Comparison of ENCODE assay signal across 1 cellular context in the genomic region with DNA sequence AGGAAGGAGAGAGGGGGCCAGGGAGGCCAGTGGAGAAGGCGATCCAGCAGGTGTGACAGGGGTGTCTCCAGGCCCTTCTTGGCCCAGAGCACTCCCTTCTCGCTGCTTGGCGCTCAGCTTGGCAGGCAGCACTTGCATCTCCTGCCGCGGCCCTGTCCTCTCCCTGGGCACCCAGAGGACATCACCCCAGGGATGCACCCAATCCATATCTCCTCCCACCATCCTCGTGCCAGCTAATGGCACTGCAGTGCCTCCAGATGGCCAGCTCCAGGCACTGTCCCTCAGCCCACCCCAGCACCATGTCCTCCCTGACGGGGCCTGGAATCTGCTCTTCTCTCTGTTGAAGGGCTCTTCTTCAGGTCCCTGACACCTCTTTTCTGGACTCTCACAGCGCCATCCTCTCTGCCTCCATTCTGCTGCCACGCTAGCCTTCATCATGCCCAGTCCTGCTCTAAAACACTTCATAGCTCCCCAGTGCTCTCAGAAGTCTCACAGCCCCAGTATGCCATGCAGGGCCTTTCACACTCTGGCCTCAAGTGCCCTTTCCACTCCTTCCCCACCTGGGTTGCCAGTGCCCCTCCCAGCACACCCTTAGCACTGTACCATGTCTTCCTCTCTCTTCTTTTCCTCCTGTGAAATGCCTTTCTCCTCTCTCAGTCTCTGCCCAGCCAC.
TF ChIP-seq lines count a peak whose summit lies in the region.

No MANE protein-coding gene starts in this region.

TF ChIP-seq in WTC11, 78 proteins besides CTCF, POLR2A, EP300 and RAD21 (continued from another document):
- TF ChIP-seq, protein P1, sequence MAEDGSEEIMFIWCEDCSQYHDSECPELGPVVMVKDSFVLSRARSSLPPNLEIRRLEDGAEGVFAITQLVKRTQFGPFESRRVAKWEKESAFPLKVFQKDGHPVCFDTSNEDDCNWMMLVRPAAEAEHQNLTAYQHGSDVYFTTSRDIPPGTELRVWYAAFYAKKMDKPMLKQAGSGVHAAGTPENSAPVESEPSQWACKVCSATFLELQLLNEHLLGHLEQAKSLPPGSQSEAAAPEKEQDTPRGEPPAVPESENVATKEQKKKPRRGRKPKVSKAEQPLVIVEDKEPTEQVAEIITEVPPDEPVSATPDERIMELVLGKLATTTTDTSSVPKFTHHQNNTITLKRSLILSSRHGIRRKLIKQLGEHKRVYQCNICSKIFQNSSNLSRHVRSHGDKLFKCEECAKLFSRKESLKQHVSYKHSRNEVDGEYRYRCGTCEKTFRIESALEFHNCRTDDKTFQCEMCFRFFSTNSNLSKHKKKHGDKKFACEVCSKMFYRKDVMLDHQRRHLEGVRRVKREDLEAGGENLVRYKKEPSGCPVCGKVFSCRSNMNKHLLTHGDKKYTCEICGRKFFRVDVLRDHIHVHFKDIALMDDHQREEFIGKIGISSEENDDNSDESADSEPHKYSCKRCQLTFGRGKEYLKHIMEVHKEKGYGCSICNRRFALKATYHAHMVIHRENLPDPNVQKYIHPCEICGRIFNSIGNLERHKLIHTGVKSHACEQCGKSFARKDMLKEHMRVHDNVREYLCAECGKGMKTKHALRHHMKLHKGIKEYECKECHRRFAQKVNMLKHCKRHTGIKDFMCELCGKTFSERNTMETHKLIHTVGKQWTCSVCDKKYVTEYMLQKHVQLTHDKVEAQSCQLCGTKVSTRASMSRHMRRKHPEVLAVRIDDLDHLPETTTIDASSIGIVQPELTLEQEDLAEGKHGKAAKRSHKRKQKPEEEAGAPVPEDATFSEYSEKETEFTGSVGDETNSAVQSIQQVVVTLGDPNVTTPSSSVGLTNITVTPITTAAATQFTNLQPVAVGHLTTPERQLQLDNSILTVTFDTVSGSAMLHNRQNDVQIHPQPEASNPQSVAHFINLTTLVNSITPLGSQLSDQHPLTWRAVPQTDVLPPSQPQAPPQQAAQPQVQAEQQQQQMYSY (CRISPR knock-in tag; IDR thresholded peaks at IDR 0.05) = no peak
- TF ChIP-seq ZNF138 (CRISPR knock-in tag; conservative IDR thresholded peaks at IDR 0.05) = no peak
- TF ChIP-seq, protein P2, sequence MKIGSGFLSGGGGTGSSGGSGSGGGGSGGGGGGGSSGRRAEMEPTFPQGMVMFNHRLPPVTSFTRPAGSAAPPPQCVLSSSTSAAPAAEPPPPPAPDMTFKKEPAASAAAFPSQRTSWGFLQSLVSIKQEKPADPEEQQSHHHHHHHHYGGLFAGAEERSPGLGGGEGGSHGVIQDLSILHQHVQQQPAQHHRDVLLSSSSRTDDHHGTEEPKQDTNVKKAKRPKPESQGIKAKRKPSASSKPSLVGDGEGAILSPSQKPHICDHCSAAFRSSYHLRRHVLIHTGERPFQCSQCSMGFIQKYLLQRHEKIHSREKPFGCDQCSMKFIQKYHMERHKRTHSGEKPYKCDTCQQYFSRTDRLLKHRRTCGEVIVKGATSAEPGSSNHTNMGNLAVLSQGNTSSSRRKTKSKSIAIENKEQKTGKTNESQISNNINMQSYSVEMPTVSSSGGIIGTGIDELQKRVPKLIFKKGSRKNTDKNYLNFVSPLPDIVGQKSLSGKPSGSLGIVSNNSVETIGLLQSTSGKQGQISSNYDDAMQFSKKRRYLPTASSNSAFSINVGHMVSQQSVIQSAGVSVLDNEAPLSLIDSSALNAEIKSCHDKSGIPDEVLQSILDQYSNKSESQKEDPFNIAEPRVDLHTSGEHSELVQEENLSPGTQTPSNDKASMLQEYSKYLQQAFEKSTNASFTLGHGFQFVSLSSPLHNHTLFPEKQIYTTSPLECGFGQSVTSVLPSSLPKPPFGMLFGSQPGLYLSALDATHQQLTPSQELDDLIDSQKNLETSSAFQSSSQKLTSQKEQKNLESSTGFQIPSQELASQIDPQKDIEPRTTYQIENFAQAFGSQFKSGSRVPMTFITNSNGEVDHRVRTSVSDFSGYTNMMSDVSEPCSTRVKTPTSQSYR (CRISPR knock-in tag; IDR thresholded peaks at IDR 0.05) = no peak
- TF ChIP-seq, protein P3, sequence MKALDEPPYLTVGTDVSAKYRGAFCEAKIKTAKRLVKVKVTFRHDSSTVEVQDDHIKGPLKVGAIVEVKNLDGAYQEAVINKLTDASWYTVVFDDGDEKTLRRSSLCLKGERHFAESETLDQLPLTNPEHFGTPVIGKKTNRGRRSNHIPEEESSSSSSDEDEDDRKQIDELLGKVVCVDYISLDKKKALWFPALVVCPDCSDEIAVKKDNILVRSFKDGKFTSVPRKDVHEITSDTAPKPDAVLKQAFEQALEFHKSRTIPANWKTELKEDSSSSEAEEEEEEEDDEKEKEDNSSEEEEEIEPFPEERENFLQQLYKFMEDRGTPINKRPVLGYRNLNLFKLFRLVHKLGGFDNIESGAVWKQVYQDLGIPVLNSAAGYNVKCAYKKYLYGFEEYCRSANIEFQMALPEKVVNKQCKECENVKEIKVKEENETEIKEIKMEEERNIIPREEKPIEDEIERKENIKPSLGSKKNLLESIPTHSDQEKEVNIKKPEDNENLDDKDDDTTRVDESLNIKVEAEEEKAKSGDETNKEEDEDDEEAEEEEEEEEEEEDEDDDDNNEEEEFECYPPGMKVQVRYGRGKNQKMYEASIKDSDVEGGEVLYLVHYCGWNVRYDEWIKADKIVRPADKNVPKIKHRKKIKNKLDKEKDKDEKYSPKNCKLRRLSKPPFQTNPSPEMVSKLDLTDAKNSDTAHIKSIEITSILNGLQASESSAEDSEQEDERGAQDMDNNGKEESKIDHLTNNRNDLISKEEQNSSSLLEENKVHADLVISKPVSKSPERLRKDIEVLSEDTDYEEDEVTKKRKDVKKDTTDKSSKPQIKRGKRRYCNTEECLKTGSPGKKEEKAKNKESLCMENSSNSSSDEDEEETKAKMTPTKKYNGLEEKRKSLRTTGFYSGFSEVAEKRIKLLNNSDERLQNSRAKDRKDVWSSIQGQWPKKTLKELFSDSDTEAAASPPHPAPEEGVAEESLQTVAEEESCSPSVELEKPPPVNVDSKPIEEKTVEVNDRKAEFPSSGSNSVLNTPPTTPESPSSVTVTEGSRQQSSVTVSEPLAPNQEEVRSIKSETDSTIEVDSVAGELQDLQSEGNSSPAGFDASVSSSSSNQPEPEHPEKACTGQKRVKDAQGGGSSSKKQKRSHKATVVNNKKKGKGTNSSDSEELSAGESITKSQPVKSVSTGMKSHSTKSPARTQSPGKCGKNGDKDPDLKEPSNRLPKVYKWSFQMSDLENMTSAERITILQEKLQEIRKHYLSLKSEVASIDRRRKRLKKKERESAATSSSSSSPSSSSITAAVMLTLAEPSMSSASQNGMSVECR (CRISPR knock-in tag; IDR thresholded peaks at IDR 0.05; ENCODE audit: borderline replicate concordance) = no peak
- no peak for TF ChIP-seq ZNF121 (CRISPR knock-in tag; IDR thresholded peaks at IDR 0.05)
- no peak for TF ChIP-seq RORB (CRISPR knock-in tag; IDR thresholded peaks at IDR 0.05)
- TF ChIP-seq, protein P4, sequence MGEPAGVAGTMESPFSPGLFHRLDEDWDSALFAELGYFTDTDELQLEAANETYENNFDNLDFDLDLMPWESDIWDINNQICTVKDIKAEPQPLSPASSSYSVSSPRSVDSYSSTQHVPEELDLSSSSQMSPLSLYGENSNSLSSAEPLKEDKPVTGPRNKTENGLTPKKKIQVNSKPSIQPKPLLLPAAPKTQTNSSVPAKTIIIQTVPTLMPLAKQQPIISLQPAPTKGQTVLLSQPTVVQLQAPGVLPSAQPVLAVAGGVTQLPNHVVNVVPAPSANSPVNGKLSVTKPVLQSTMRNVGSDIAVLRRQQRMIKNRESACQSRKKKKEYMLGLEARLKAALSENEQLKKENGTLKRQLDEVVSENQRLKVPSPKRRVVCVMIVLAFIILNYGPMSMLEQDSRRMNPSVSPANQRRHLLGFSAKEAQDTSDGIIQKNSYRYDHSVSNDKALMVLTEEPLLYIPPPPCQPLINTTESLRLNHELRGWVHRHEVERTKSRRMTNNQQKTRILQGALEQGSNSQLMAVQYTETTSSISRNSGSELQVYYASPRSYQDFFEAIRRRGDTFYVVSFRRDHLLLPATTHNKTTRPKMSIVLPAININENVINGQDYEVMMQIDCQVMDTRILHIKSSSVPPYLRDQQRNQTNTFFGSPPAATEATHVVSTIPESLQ (CRISPR knock-in tag; IDR thresholded peaks at IDR 0.05) = no peak
- TF ChIP-seq TEAD1 (CRISPR knock-in tag; IDR thresholded peaks at IDR 0.05) = no peak
- TF ChIP-seq, protein P5, sequence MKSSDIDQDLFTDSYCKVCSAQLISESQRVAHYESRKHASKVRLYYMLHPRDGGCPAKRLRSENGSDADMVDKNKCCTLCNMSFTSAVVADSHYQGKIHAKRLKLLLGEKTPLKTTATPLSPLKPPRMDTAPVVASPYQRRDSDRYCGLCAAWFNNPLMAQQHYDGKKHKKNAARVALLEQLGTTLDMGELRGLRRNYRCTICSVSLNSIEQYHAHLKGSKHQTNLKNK (CRISPR knock-in tag; IDR thresholded peaks at IDR 0.05) = no peak
- no peak for TF ChIP-seq ZNF396 (CRISPR knock-in tag; IDR thresholded peaks at IDR 0.05; ENCODE audit: borderline replicate concordance)
- no peak for TF ChIP-seq USF2 (CRISPR knock-in tag; IDR thresholded peaks at IDR 0.05)
- TF ChIP-seq OVOL2 (CRISPR knock-in tag; IDR thresholded peaks at IDR 0.05; ENCODE audit: borderline replicate concordance) = no peak
